Comparison of ENCODE assay signal across 22 cellular contexts in genomic region chr6:40986364-40986763, GRCh38. TPM values are rescaled to one million over a fixed set of nuclear protein-coding genes. Genes with fewer than 3 reads are reported as not detected.
A peak's percentile ranks its signal among the peaks of the same experiment; 100 is the strongest.
DNase-seq lines count a peak whose midpoint lies in the region; ATAC-seq and TF ChIP-seq lines count a peak whose summit lies in the region.
"Had no signal": no experiment of that assay in that cellular context is flagged by ENCODE, and none has a peak within 500 bp of the region (broad histone marks: within the 10 kb centered on the region; RNA-seq: fewer than 3 reads in every experiment).

No MANE protein-coding gene starts in this region.

- H4K20me1 ChIP-seq in neural progenitor cell (ENCODE audit: low read depth) = no peaks in the 10 kb centered on the region

- intact Hi-C loops in Panc1 (cut with micrococcal nuclease; ENCODE audit: unreplicated experiment) = no loop called here
- intact Hi-C loops in left ventricle myocardium superior (cut with micrococcal nuclease) = no loop called here

- H3K27ac Mint-ChIP-seq in neural progenitor cell = peak overlapping the region; percentile 1
- no peak overlapping the region for H3K27ac Mint-ChIP-seq in immature natural killer cell
- H3K27ac Mint-ChIP-seq: GM23338 had no signal

- DNase-seq in DMS79 treated with DMSO at 0.1 percent for 48 hours (lab: John Stamatoyannopoulos, UW) (peak; percentile 65), Panc1 (ENCODE audit: low read depth, low spot score) (no peak), foreskin keratinocyte (peak in 1 of 2 donors; percentile 20), neural progenitor cell (ENCODE audit: low spot score) (no peak), mucosa of gallbladder (ENCODE audit: low spot score) (no peak), cortex of kidney (lab: John Stamatoyannopoulos, UW) (no peak), left ventricle myocardium superior (no peak), immature natural killer cell (no peak)
- DNase-seq: AML-193, Caco-2, DMS153, KBM-7, NCI-H1436 treated with DMSO at 0.1 percent for 48 hours, NCI-H2029 treated with DMSO at 0.1 percent for 48 hours, NCI-H2171 treated with DMSO at 0.1 percent for 48 hours, NCI-H446 treated with DMSO at 0.1 percent for 48 hours, PC-9 had no signal

- no peak overlapping the region for H2AFZ ChIP-seq in neural progenitor cell (replicated peaks)
- H2AFZ ChIP-seq: GM23338, PC-9 had no signal

- in situ Hi-C loops in Panc1 (cut with HindIII; ENCODE audit: low pct_unique_long_range_greater_than_20kb, low sequenced_read_pairs) = no loop called here

- H3K4me1 ChIP-seq in Panc1 (ENCODE audit: control insufficient read depth, insufficient read depth, low read length) (peaks cover 14% of the 10 kb centered on the region), foreskin keratinocyte (no peaks in the 10 kb centered on the region), neural progenitor cell (peaks cover 7% of the 10 kb centered on the region)

- no peaks in the 10 kb centered on the region for H3K9me3 ChIP-seq in Panc1 (ENCODE audit: control insufficient read depth, insufficient read depth, low read depth, low read length)
- H3K9me3 ChIP-seq in neural progenitor cell (ENCODE audit: low read depth) = no peaks in the 10 kb centered on the region
- H3K9me3 ChIP-seq: Caco-2 had no signal

- POLR2A ChIA-PET in Panc1 (lab: Charles Lee) = interaction anchor here (0.9 kb wide), 1 partner anchor 11 kb away, joined by 19 read pairs; no protein-coding TSS in a partner anchor

- H3K36me3 ChIP-seq in Panc1 (ENCODE audit: control insufficient read depth, insufficient read depth, low read length) (no peaks in the 10 kb centered on the region), neural progenitor cell (no peaks in the 10 kb centered on the region)

- no peak overlapping the region for H3K4me3 Mint-ChIP-seq in neural progenitor cell
- no peak overlapping the region for H3K4me3 Mint-ChIP-seq in immature natural killer cell
- H3K4me3 Mint-ChIP-seq: CD14-positive monocyte, GM23338 had no signal

- CTCF ChIA-PET in Panc1 (lab: Charles Lee) = no interaction called here

- H3K27ac ChIP-seq in Panc1 (ENCODE audit: low read length) (peak overlapping the region; percentile 98), foreskin keratinocyte (no peak overlapping the region), neural progenitor cell (no peak overlapping the region)
- H3K27ac ChIP-seq: PC-9 had no signal

- peaks cover 33% of the 10 kb centered on the region for H3K4me1 Mint-ChIP-seq in neural progenitor cell
- no peaks in the 10 kb centered on the region for H3K4me1 Mint-ChIP-seq in immature natural killer cell
- H3K4me1 Mint-ChIP-seq: CD14-positive monocyte had no signal

- no TSS peak for BruUV-seq in Panc1 (replicated peaks; lab: Mats Ljungman, UMichigan)

- TF ChIP-seq CTCF in Panc1 (IDR thresholded peaks at IDR 0.05) = no peak
- TF ChIP-seq CTCF in foreskin keratinocyte (conservative IDR thresholded peaks at IDR 0.05) = no peak
- TF ChIP-seq CTCF in neural progenitor cell (IDR thresholded peaks at IDR 0.05) = no peak

- peaks cover 2% of the 10 kb centered on the region for H3K27me3 Mint-ChIP-seq in neural progenitor cell (ENCODE audit: insufficient read depth, low read depth)
- H3K27me3 Mint-ChIP-seq in immature natural killer cell (ENCODE audit: low read depth in 3 of 3) = peaks cover 6 to 15% (median 8%) of the 10 kb centered on the region in 3 donors

- no peaks in the 10 kb centered on the region for H3F3A ChIP-seq in neural progenitor cell (ENCODE audit: low read depth)

- no peaks in the 10 kb centered on the region for H3K79me2 ChIP-seq in neural progenitor cell (ENCODE audit: low read depth)

- H3K4me2 ChIP-seq in neural progenitor cell = no peak overlapping the region
- H3K4me2 ChIP-seq: GM23338, PC-9 had no signal

- H3K9me3 Mint-ChIP-seq in neural progenitor cell (peaks cover 3% of the 10 kb centered on the region), immature natural killer cell (no peaks in the 10 kb centered on the region)
- H3K9me3 Mint-ChIP-seq: GM23338 had no signal

- H3K36me3 Mint-ChIP-seq in neural progenitor cell = peaks cover 5% of the 10 kb centered on the region
- H3K36me3 Mint-ChIP-seq in immature natural killer cell = no peaks in the 10 kb centered on the region
- H3K36me3 Mint-ChIP-seq: CD14-positive monocyte had no signal

- no peaks in the 10 kb centered on the region for H3K27me3 ChIP-seq in Panc1 (ENCODE audit: control insufficient read depth, insufficient read depth, low read length)
- no peaks in the 10 kb centered on the region for H3K27me3 ChIP-seq in foreskin keratinocyte
- H3K27me3 ChIP-seq in neural progenitor cell = no peaks in the 10 kb centered on the region

- H3K9ac ChIP-seq in neural progenitor cell = no peak overlapping the region

- H3K4me3 ChIP-seq in Panc1 (ENCODE audit: low read depth in 2 of 2, low read length in 2 of 2) = no peak overlapping the region
- H3K4me3 ChIP-seq in neural progenitor cell = no peak overlapping the region
- H3K4me3 ChIP-seq: GM23338, PC-9 had no signal

- ATAC-seq in Panc1 (peak; percentile 58; the same call in 1 of the 2 replicates), foreskin keratinocyte (peak; percentile 35), left ventricle myocardium superior (no peak)
- ATAC-seq: GM23338, Right ventricle myocardium inferior had no signal

RNA-seq across cellular contexts. Expression of gene UNC5CL, which starts 52.7 kb away (rescaled TPM):
- 0.36 TPM for total RNA-seq in Panc1 (2021; ENCODE audit: unreplicated experiment)
- 0.67 TPM for polyA plus RNA-seq in Panc1 (2012; ENCODE audit: insufficient read length)
- 0.17 and 0.28 TPM in 2 replicates for total RNA-seq in foreskin keratinocyte
- polyA plus RNA-seq in foreskin keratinocyte = 0.21 and 0.29 TPM in 2 replicates
- total RNA-seq in neural progenitor cell (ENCODE audit: low replicate concordance) = 2.2 and 5.0 TPM in 2 replicates
- 26.4 TPM for total RNA-seq in mucosa of gallbladder
- total RNA-seq in left ventricle myocardium superior = 0.20 TPM
- polyA plus RNA-seq in immature natural killer cell = under 1 TPM in 2 of 3 donors, not detected in 1; 0.19 to 0.45 TPM

RNA-seq across cellular contexts. Expression of gene TSPO2, which starts 55.9 kb away (rescaled TPM):
- total RNA-seq in Panc1 (2021; ENCODE audit: unreplicated experiment) = not detected
- not detected for polyA plus RNA-seq in Panc1 (2012; ENCODE audit: insufficient read length)
- not detected in 2 replicates for total RNA-seq in foreskin keratinocyte
- polyA plus RNA-seq in foreskin keratinocyte = not detected in 2 replicates
- total RNA-seq in neural progenitor cell (ENCODE audit: low replicate concordance) = not detected in 2 replicates
- total RNA-seq in mucosa of gallbladder = 1.0 TPM
- not detected for total RNA-seq in left ventricle myocardium superior
- polyA plus RNA-seq in immature natural killer cell = not detected
- total RNA-seq: A673, G401, GM23338, PC-9, Right ventricle myocardium inferior had no signal
- polyA plus RNA-seq: CD14-positive monocyte had no signal
